Comparison of ENCODE assay signal across 8 cellular contexts in genomic region chrX:108001218-108001814, GRCh38. TPM values are rescaled to one million over a fixed set of nuclear protein-coding genes. Genes with fewer than 3 reads are reported as not detected.
DNase-seq lines count a peak whose midpoint lies in the region; ATAC-seq and TF ChIP-seq lines count a peak whose summit lies in the region.

No MANE protein-coding gene starts in this region.

- in situ Hi-C loops in GM13977 (cut with MboI; ENCODE audit: low pct_unique_long_range_greater_than_20kb, low sequenced_read_pairs, unreplicated experiment), result no loop called here

- H3K27me3 ChIP-seq in CD8-positive, alpha-beta memory T cell (ENCODE audit: insufficient read depth, low read length, poor library complexity, severe bottlenecking), result no peaks in the 10 kb centered on the region
- no peaks in the 10 kb centered on the region for H3K27me3 ChIP-seq in left lung
- H3K27me3 ChIP-seq in right cardiac atrium (ENCODE audit: control insufficient read depth, insufficient read depth), result no peaks in the 10 kb centered on the region

- H3K27ac Mint-ChIP-seq in CD8-positive, alpha-beta memory T cell, result peak overlapping the region in 1 of 8 donors; percentile 69
- no peak overlapping the region for H3K27ac Mint-ChIP-seq in activated T-helper 17 cell treated with anti-CD3 and anti-CD28 coated beads, Interleukin-2, amount 50 U/mL, for 72 hours

- peaks cover 0 to 7% (median 3%) of the 10 kb centered on the region in 5 donors for H3K9me3 Mint-ChIP-seq in CD8-positive, alpha-beta memory T cell
- H3K9me3 Mint-ChIP-seq in activated T-helper 17 cell treated with anti-CD3 and anti-CD28 coated beads, Interleukin-2, amount 50 U/mL, for 72 hours, result no peaks in the 10 kb centered on the region

- H3K9me3 ChIP-seq in CD8-positive, alpha-beta memory T cell (ENCODE audit: low read length), result no peaks in the 10 kb centered on the region
- H3K9me3 ChIP-seq in left lung (no peaks in the 10 kb centered on the region), right cardiac atrium (ENCODE audit: control insufficient read depth, low read length) (no peaks in the 10 kb centered on the region)

- peaks cover 0 to 2% (median 0%) of the 10 kb centered on the region in 3 donors for H3K36me3 Mint-ChIP-seq in CD8-positive, alpha-beta memory T cell
- no peaks in the 10 kb centered on the region for H3K36me3 Mint-ChIP-seq in activated T-helper 17 cell treated with anti-CD3 and anti-CD28 coated beads, Interleukin-2, amount 50 U/mL, for 72 hours (ENCODE audit: low read depth)

- peak; percentile 90 for ATAC-seq in HG02970 (IDR thresholded peaks at IDR 0.05; ENCODE audit: low FRiP score, unreplicated experiment)
- ATAC-seq in activated T-helper 17 cell treated with anti-CD3 and anti-CD28 coated beads, Interleukin-2, amount 50 U/mL, for 72 hours (replicated peaks), result peak; percentile 70
- ATAC-seq in left lung, result peak; percentile 93
- no peak for ATAC-seq in HG02884 (IDR thresholded peaks at IDR 0.05; ENCODE audit: unreplicated experiment)
- ATAC-seq in right cardiac atrium, result no peak

- no peak overlapping the region for H3K4me3 ChIP-seq in CD8-positive, alpha-beta memory T cell (ENCODE audit: low read length)
- H3K4me3 ChIP-seq in left lung, result no peak overlapping the region
- H3K4me3 ChIP-seq in right cardiac atrium (ENCODE audit: low read length), result no peak overlapping the region

- POLR2A ChIA-PET in CD8-positive, alpha-beta memory T cell (lab: Charles Lee), result interaction anchor here (2.0 kb wide), 1 partner anchor 17 kb away, joined by 5 read pairs; no protein-coding TSS in a partner anchor

- H3K4me1 Mint-ChIP-seq in CD8-positive, alpha-beta memory T cell, result peaks cover 4 to 9% (median 7%) of the 10 kb centered on the region in 3 donors
- no peaks in the 10 kb centered on the region for H3K4me1 Mint-ChIP-seq in activated T-helper 17 cell treated with anti-CD3 and anti-CD28 coated beads, Interleukin-2, amount 50 U/mL, for 72 hours

- CTCF ChIA-PET in CD8-positive, alpha-beta memory T cell (lab: Charles Lee), result interaction anchor here (1.2 to 2.2 kb wide), 3 partner anchors 14 to 107 kb away, joined by 3 to 5 read pairs (median 3); no protein-coding TSS in a partner anchor

- 35% methylated on average over 11 of the region's 11 CpGs for WGBS in right cardiac atrium

- peaks cover 4 to 16% of the 10 kb centered on the region in 2 donors for H3K27me3 Mint-ChIP-seq in CD8-positive, alpha-beta memory T cell
- H3K27me3 Mint-ChIP-seq in activated T-helper 17 cell treated with anti-CD3 and anti-CD28 coated beads, Interleukin-2, amount 50 U/mL, for 72 hours, result no peaks in the 10 kb centered on the region

- H3K27ac ChIP-seq in CD8-positive, alpha-beta memory T cell (ENCODE audit: low read depth, low read length), result no peak overlapping the region
- H3K27ac ChIP-seq in left lung, result no peak overlapping the region
- no peak overlapping the region for H3K27ac ChIP-seq in right cardiac atrium (ENCODE audit: low read length)

- TF ChIP-seq CTCF in GM13977 (IDR thresholded peaks at IDR 0.05; ENCODE audit: extremely low read depth, insufficient read depth, missing control alignments) (peak; percentile 76), left lung (IDR thresholded peaks at IDR 0.05) (peak in 1 of 2 donors; percentile 28)

- peak in 3 of 5 donors; percentile 38 to 56 (median 56) for DNase-seq in CD8-positive, alpha-beta memory T cell
- DNase-seq in GM13977 (ENCODE audit: low spot score) (peak; percentile 34), NCI-H1930 (lab: John Stamatoyannopoulos, UW) (peak; percentile 3 to 27), left lung (no peak), right cardiac atrium (no peak)

- H3K4me1 ChIP-seq in CD8-positive, alpha-beta memory T cell (ENCODE audit: insufficient read depth, low read length), result peaks cover 4% of the 10 kb centered on the region
- H3K4me1 ChIP-seq in left lung (no peaks in the 10 kb centered on the region), right cardiac atrium (ENCODE audit: control insufficient read depth, insufficient read depth, low read length) (no peaks in the 10 kb centered on the region)

- intact Hi-C loops in left lung (cut with DNase I), result no loop called here
- intact Hi-C loops in right cardiac atrium (cut with DNase I), result no loop called here

- peak overlapping the region in 2 of 7 donors; percentile 1 to 37 for H3K4me3 Mint-ChIP-seq in CD8-positive, alpha-beta memory T cell
- no peak overlapping the region for H3K4me3 Mint-ChIP-seq in activated T-helper 17 cell treated with anti-CD3 and anti-CD28 coated beads, Interleukin-2, amount 50 U/mL, for 72 hours

- no peaks in the 10 kb centered on the region for H3K36me3 ChIP-seq in CD8-positive, alpha-beta memory T cell (ENCODE audit: insufficient read depth, low read length)
- H3K36me3 ChIP-seq in left lung, result no peaks in the 10 kb centered on the region

RNA-seq across cellular contexts. Expression of gene TEX13B, which starts 19.1 kb away (rescaled TPM):
- not detected for total RNA-seq in CD8-positive, alpha-beta memory T cell
- polyA plus RNA-seq in CD8-positive, alpha-beta memory T cell, result not detected
- total RNA-seq in activated T-helper 17 cell treated with anti-CD3 and anti-CD28 coated beads, Interleukin-2, amount 50 U/mL, for 72 hours, result not detected
- total RNA-seq in left lung (not detected), right cardiac atrium (not detected)
- not detected for polyA plus RNA-seq in right cardiac atrium

RNA-seq across cellular contexts. Expression of gene VSIG1, which starts 43.5 kb away (rescaled TPM):
- total RNA-seq in CD8-positive, alpha-beta memory T cell, result 1 to 10 TPM; 1.9 to 3.1 TPM
- polyA plus RNA-seq in CD8-positive, alpha-beta memory T cell, result 14.9 TPM
- total RNA-seq in activated T-helper 17 cell treated with anti-CD3 and anti-CD28 coated beads, Interleukin-2, amount 50 U/mL, for 72 hours, result 1 to 10 TPM in 1 of 2 donors, under 1 TPM in 1; 0.71 to 1.4 TPM
- 10 to 100 TPM in 1 of 2 donors, 1 to 10 TPM in 1; 5.2 to 12.8 TPM for total RNA-seq in left lung
- total RNA-seq in right cardiac atrium, result not detected
- not detected for polyA plus RNA-seq in right cardiac atrium

Comparison
In these comparisons a context has a peak if more than half of its experiments do, and no peak if none do; other contexts are left out.
1. DNase-seq: peak in CD8-positive, alpha-beta memory T cell (3 of 5), GM13977 (single experiment) and NCI-H1930 (2 of 2); none in left lung (0 of 2) and right cardiac atrium (0 of 3).
2. ATAC-seq: peak in HG02970 (single experiment), activated T-helper 17 cell treated with anti-CD3 and anti-CD28 coated beads, Interleukin-2, amount 50 U/mL, for 72 hours (single experiment) and left lung (single experiment); none in HG02884 (single experiment) and right cardiac atrium (0 of 2).